In the genomic region with DNA sequence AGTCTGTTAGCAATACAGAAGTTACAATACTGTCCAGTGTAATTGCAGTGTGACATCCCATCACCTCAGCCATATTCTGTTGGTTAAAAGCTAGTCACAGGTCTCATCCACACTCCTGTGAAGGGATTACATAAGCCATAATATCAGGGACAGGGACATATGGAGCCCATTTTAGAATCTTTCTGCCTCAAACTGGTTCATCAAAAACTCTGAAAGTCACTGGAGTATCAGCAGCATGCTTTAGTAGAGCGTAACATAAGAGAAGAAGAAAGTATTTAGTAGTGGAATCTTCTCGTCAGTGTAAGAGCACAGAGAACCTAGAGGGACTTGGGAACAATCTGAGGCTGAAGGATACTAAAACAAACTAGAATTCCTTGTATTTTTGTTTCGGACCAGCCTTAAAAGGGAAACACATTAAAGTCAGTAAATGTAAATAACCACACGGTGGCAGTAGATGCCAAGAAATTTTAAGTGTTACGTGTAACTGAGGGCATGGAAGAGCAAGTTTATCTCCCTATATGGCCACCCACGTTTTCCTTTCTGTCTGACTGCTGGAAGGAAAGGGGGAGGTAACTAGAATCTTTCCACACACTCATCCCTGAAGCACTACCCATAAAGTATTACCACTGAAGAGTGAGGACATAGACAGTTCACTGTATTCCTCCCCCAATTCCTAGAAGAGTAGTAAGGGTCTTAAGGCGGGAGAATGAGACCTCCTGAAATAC, we compare ENCODE assay signal across 1 cellular context.
TF ChIP-seq lines count a peak whose summit lies in the region.

No MANE protein-coding gene starts in this region.

TF ChIP-seq in SK-N-SH, 30 proteins besides CTCF, POLR2A, EP300 and RAD21 (continued from another document):
- TF ChIP-seq, protein P1, sequence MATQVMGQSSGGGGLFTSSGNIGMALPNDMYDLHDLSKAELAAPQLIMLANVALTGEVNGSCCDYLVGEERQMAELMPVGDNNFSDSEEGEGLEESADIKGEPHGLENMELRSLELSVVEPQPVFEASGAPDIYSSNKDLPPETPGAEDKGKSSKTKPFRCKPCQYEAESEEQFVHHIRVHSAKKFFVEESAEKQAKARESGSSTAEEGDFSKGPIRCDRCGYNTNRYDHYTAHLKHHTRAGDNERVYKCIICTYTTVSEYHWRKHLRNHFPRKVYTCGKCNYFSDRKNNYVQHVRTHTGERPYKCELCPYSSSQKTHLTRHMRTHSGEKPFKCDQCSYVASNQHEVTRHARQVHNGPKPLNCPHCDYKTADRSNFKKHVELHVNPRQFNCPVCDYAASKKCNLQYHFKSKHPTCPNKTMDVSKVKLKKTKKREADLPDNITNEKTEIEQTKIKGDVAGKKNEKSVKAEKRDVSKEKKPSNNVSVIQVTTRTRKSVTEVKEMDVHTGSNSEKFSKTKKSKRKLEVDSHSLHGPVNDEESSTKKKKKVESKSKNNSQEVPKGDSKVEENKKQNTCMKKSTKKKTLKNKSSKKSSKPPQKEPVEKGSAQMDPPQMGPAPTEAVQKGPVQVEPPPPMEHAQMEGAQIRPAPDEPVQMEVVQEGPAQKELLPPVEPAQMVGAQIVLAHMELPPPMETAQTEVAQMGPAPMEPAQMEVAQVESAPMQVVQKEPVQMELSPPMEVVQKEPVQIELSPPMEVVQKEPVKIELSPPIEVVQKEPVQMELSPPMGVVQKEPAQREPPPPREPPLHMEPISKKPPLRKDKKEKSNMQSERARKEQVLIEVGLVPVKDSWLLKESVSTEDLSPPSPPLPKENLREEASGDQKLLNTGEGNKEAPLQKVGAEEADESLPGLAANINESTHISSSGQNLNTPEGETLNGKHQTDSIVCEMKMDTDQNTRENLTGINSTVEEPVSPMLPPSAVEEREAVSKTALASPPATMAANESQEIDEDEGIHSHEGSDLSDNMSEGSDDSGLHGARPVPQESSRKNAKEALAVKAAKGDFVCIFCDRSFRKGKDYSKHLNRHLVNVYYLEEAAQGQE (IDR thresholded peaks at IDR 0.05; ENCODE audit: low read depth, low read length): no peak
- TF ChIP-seq MXI1 (IDR thresholded peaks at IDR 0.05; ENCODE audit: low read depth, low read length) (peak; percentile 64; the same call in 1 of the 2 replicates), SMC3 (IDR thresholded peaks at IDR 0.05; ENCODE audit: low read depth, low read length) (peak; percentile 74)
